Comparison of ENCODE assay signal across 33 cellular contexts in the genomic region with DNA sequence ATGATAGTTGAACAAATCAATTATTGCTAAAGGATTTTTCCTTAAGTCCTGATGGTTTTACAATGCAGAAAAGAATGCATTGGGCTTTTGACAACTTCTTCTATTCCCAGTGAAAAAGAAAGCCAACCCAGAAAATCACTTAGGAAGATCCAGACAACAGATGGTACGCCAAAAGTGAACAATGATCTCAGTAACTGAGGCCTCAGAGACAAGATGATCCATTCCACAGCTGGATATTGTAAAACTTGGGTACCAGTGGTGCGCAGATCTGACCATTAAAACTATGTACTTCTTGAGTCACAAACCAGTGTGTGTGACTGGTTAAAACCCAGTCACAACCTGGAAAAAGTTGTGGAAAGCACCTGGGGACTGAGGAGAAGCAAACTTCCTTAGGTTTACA.
"Had no signal": no experiment of that assay in that cellular context is flagged by ENCODE, and none has a peak within 500 bp of the region (broad histone marks: within the 10 kb centered on the region; RNA-seq: fewer than 3 reads in every experiment).

No MANE protein-coding gene starts in this region.

- H3K27me3 ChIP-seq: ascending aorta, cardiac muscle cell had no signal

- H3K27ac ChIP-seq: ascending aorta, cardiac muscle cell, WERI-Rb-1 had no signal

- H3K4me1 ChIP-seq: ascending aorta had no signal

- FAIRE-seq: bronchial epithelial cell, TTC549 had no signal

- H3K4me3 ChIP-seq: ascending aorta, cardiac muscle cell had no signal

- H3K36me3 ChIP-seq: ascending aorta, cardiac muscle cell, WERI-Rb-1 had no signal

- DNase-seq: activated CD4-positive, alpha-beta memory T cell treated with anti-CD3 and anti-CD28 coated beads, Interleukin-2, amount 10 ng/mL, durations not matched to agents 7 days and 5 days; activated CD4-positive, alpha-beta T cell treated with anti-CD3 and anti-CD28 coated beads for 1 hour; activated CD4-positive, alpha-beta T cell treated with anti-CD3 and anti-CD28 coated beads for 36 hours; activated CD4-positive, alpha-beta T cell treated with anti-CD3 and anti-CD28 coated beads for 48 hours; activated CD4-positive, alpha-beta T cell treated with anti-CD3 and anti-CD28 coated beads, Interleukin-2, amount 10 ng/mL, durations not matched to agents 7 days and 5 days; activated CD4-positive, alpha-beta T cell treated with anti-CD3 and anti-CD28 coated beads, Interleukin-2, amount 50 U/mL, for 48 hours; activated CD4-positive, CD25-positive, alpha-beta regulatory T cell; activated CD8-positive, alpha-beta memory T cell treated with anti-CD3 and anti-CD28 coated beads for 24 hours; activated CD8-positive, alpha-beta memory T cell treated with anti-CD3 and anti-CD28 coated beads, Interleukin-2, amount 10 ng/mL, durations not matched to agents 7 days and 5 days; activated CD8-positive, alpha-beta memory T cell treated with anti-CD3 and anti-CD28 coated beads, Interleukin-2, amount 50 U/mL, for 48 hours; activated CD8-positive, alpha-beta T cell treated with anti-CD3 and anti-CD28 coated beads, Interleukin-2, amount 10 ng/mL, durations not matched to agents 7 days and 5 days; activated effector memory CD4-positive, alpha-beta T cell treated with Interleukin-2 at 50 U/mL for 16 hours; activated gamma-delta T cell; activated naive CD4-positive, alpha-beta T cell treated with anti-CD3 and anti-CD28 coated beads, Interleukin-2, amount 10 ng/mL, durations not matched to agents 7 days and 5 days; activated naive CD4-positive, alpha-beta T cell treated with Interleukin-2 at 50 U/mL for 16 hours; activated naive CD8-positive, alpha-beta T cell treated with anti-CD3 and anti-CD28 coated beads, Interleukin-2, amount 10 ng/mL, durations not matched to agents 7 days and 5 days; activated naive CD8-positive, alpha-beta T cell treated with anti-CD3 and anti-CD28 coated beads, Interleukin-2, amount 50 U/mL, for 24 hours; activated T-cell treated with anti-CD3 and anti-CD28 coated beads, Interleukin-2, amount 50 U/mL, for 24 hours; activated T-cell treated with anti-CD3 and anti-CD28 coated beads, Interleukin-2, amount 50 U/mL, for 48 hours; amygdala; anterior cingulate cortex; caudate nucleus; cerebellar nuclear complex; T-helper 1 cell; T-helper 2 cell; T-helper 9 cell; WERI-Rb-1 had no signal

- ATAC-seq: activated CD4-positive, alpha-beta T cell treated with anti-CD3 and anti-CD28 coated beads for 36 hours; activated CD4-positive, CD25-positive, alpha-beta regulatory T cell treated with anti-CD3 and anti-CD28 coated beads, Interleukin-2, amount 50 U/mL, for 24 hours; activated CD8-positive, alpha-beta memory T cell treated with anti-CD3 and anti-CD28 coated beads, Interleukin-2, amount 10 ng/mL, durations not matched to agents 7 days and 5 days; activated CD8-positive, alpha-beta T cell treated with anti-CD3 and anti-CD28 coated beads, Interleukin-2, amount 10 ng/mL, durations not matched to agents 7 days and 5 days; activated naive CD8-positive, alpha-beta T cell treated with anti-CD3 and anti-CD28 coated beads, Interleukin-2, amount 50 U/mL, for 24 hours; WTC11 had no signal
